ENCODE assay signal across 25 cellular contexts in the genomic region with DNA sequence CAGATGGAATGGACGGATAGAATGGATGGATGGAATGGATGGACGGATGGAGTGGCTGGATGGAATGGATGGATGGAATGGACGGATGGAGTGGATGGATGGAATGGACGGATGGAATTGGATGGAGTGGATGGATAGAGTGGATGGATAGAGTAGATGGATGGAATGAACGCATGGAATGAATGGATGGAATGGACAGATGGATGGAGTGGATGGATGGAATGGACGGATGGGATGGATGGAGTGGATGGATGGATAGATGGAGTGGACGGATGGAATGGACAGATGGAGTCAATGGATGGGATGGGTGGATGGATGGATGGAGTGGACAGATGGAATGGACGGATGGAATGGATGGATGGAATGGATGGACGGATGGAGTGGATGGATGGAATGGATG.
"Had no signal": no experiment of that assay in that cellular context is flagged by ENCODE, and none has a peak within 500 bp of the region (broad histone marks: within the 10 kb centered on the region; RNA-seq: fewer than 3 reads in every experiment).

No MANE protein-coding gene starts in this region.

- H3K9me3 ChIP-seq: MG63 had no signal

- H3K27ac Mint-ChIP-seq: activated CD8-positive, alpha-beta T cell treated with anti-CD3 and anti-CD28 coated beads, Interleukin-2, amount 10 ng/mL, durations not matched to agents 7 days and 5 days; activated naive CD8-positive, alpha-beta T cell treated with anti-CD3 and anti-CD28 coated beads for 36 hours; activated T-helper 1 cell treated with anti-CD3 and anti-CD28 coated beads, Interleukin-12 subunit alpha, Interleukin-12 subunit beta, Interleukin-2, Interleukin-4 antibody, amounts not matched to agents 30 ng/mL and 10 ng/mL and 1 ng/mL, durations not matched to agents 14 hours and 24 hours and 36 hours had no signal

- H3K4me3 ChIP-seq: cardiac muscle cell, MG63 had no signal

- DNase-seq: activated CD4-positive, alpha-beta T cell treated with anti-CD3 and anti-CD28 coated beads for 48 hours; activated CD4-positive, alpha-beta T cell treated with anti-CD3 and anti-CD28 coated beads, Interleukin-2, amount 50 U/mL, for 4 hours; activated CD4-positive, CD25-positive, alpha-beta regulatory T cell treated with anti-CD3 and anti-CD28 coated beads, Interleukin-2, amount 50 U/mL, for 72 hours; activated CD8-positive, alpha-beta memory T cell treated with anti-CD3 and anti-CD28 coated beads, Interleukin-2, amount 50 U/mL, for 48 hours; activated CD8-positive, alpha-beta T cell treated with anti-CD3 and anti-CD28 coated beads, Interleukin-2, amount 10 ng/mL, durations not matched to agents 7 days and 5 days; activated effector memory CD4-positive, alpha-beta T cell treated with anti-CD3 and anti-CD28 coated beads, Interleukin-2, amount 50 U/mL, for 16 hours; activated naive CD4-positive, alpha-beta T cell treated with Interleukin-2 at 50 U/mL for 16 hours; activated naive CD8-positive, alpha-beta T cell treated with anti-CD3 and anti-CD28 coated beads for 36 hours; activated T-cell treated with anti-CD3 and anti-CD28 coated beads, Interleukin-2, amount 50 U/mL, for 1 hour; brain microvascular endothelial cell; MG63; MV-4-11; NCI-H1092 treated with DMSO at 0.1 percent for 48 hours; NCI-H1417 treated with DMSO at 0.1 percent for 48 hours; NCI-H1694; NCI-H2029; NCI-H2107; NCI-H2171 treated with DMSO at 0.1 percent for 48 hours; NCI-H345; NCI-H510A; NCI-H526 treated with DMSO at 0.1 percent for 48 hours; NCI-H82; SIG-M5 had no signal

- H3K27ac ChIP-seq: brain microvascular endothelial cell, cardiac muscle cell had no signal

- H3K36me3 ChIP-seq: brain microvascular endothelial cell, cardiac muscle cell, MG63 had no signal

- ATAC-seq: activated CD8-positive, alpha-beta T cell treated with anti-CD3 and anti-CD28 coated beads, Interleukin-2, amount 10 ng/mL, durations not matched to agents 7 days and 5 days had no signal

- H3K27me3 ChIP-seq: brain microvascular endothelial cell, cardiac muscle cell, MG63 had no signal

- H3K4me3 Mint-ChIP-seq: activated CD8-positive, alpha-beta T cell treated with anti-CD3 and anti-CD28 coated beads, Interleukin-2, amount 10 ng/mL, durations not matched to agents 7 days and 5 days; activated naive CD8-positive, alpha-beta T cell treated with anti-CD3 and anti-CD28 coated beads for 36 hours; activated T-helper 1 cell treated with anti-CD3 and anti-CD28 coated beads, Interleukin-12 subunit alpha, Interleukin-12 subunit beta, Interleukin-2, Interleukin-4 antibody, amounts not matched to agents 30 ng/mL and 10 ng/mL and 1 ng/mL, durations not matched to agents 14 hours and 24 hours and 36 hours had no signal

- H3K4me1 Mint-ChIP-seq: activated naive CD8-positive, alpha-beta T cell treated with anti-CD3 and anti-CD28 coated beads for 36 hours had no signal
